Comparison of ENCODE assay signal across 2 cellular contexts in the genomic region with DNA sequence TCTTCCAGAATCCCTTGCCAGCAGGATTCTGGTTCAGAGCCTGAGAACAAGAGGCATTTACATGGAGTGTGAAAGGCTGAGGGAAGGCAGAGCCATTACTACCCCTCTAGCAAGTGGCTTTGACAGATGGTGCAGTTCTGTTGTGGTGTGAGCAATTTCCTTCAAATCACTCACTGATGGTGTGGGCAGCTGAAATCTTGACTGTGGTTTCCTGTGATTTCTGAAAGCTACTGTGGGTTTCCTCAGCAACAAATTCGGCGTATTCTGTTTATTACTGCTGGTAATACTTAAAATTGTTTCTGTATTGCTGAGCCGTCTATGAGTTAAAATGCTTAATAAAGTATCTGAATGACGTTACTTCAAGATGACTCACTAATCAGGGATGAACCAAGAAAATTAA.
A peak's percentile ranks its signal among the peaks of the same experiment; 100 is the strongest.
TF ChIP-seq lines count a peak whose summit lies in the region.

No MANE protein-coding gene starts in this region.

TF ChIP-seq in IMR-90, 13 proteins besides CTCF, POLR2A, EP300 and RAD21:
- peak; percentile 21; the same call in 1 of the 2 replicates for TF ChIP-seq MAFK (IDR thresholded peaks at IDR 0.05; ENCODE audit: low read depth, low read length)
- peak; percentile 70; the same call in 1 of the 2 replicates for TF ChIP-seq FOS (IDR thresholded peaks at IDR 0.05; ENCODE audit: low read depth, low read length)
- no peak for TF ChIP-seq RCOR1 (IDR thresholded peaks at IDR 0.05; ENCODE audit: insufficient replicate concordance, low read length)
- TF ChIP-seq, protein P1, sequence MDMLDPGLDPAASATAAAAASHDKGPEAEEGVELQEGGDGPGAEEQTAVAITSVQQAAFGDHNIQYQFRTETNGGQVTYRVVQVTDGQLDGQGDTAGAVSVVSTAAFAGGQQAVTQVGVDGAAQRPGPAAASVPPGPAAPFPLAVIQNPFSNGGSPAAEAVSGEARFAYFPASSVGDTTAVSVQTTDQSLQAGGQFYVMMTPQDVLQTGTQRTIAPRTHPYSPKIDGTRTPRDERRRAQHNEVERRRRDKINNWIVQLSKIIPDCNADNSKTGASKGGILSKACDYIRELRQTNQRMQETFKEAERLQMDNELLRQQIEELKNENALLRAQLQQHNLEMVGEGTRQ (IDR thresholded peaks at IDR 0.05; ENCODE audit: low read depth, low read length): no peak
- peak; percentile 30; the same call in 1 of the 2 replicates for TF ChIP-seq CEBPB (IDR thresholded peaks at IDR 0.05; ENCODE audit: low read depth, low read length)
- peak; percentile 56 for TF ChIP-seq BHLHE40 (IDR thresholded peaks at IDR 0.05; ENCODE audit: low read depth, low read length)

TF ChIP-seq in GM12878, 131 proteins besides CTCF, POLR2A, EP300 and RAD21:
- TF ChIP-seq, protein P2, sequence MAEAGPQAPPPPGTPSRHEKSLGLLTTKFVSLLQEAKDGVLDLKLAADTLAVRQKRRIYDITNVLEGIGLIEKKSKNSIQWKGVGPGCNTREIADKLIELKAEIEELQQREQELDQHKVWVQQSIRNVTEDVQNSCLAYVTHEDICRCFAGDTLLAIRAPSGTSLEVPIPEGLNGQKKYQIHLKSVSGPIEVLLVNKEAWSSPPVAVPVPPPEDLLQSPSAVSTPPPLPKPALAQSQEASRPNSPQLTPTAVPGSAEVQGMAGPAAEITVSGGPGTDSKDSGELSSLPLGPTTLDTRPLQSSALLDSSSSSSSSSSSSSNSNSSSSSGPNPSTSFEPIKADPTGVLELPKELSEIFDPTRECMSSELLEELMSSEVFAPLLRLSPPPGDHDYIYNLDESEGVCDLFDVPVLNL (IDR thresholded peaks at IDR 0.05; ENCODE audit: low read depth, low read length): no peak
- TF ChIP-seq RUNX3 (IDR thresholded peaks at IDR 0.05; ENCODE audit: low read length): peak; percentile 78
- TF ChIP-seq RFX5 (IDR thresholded peaks at IDR 0.05; ENCODE audit: low read depth, low read length): no peak
- no peak for TF ChIP-seq HDAC6 (IDR thresholded peaks at IDR 0.05; ENCODE audit: unreplicated experiment)
- no peak for TF ChIP-seq CBFB (IDR thresholded peaks at IDR 0.05; ENCODE audit: low read depth)
